1 cellular context compared by ENCODE assay signal in the genomic region with DNA sequence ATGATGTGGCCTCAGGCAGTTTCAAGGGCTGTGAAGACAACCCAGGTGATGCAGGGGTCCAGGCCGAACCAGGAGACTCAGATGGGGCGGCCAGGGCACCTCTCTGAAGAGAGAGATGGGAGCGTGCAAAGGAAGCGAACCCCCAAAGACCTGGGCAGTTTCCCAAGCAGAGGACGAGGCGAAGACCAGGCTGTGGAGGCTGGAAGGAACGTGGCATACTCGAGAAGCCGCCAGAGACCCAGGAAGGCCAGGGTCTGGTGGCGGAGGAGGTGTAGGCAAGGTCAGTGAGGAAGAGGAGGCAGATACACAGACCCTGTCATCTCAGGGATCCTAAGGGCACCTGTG.
TF ChIP-seq lines count a peak whose summit lies in the region.

No MANE protein-coding gene starts in this region.

TF ChIP-seq in HepG2, 621 proteins besides CTCF, POLR2A, EP300 and RAD21:
- TF ChIP-seq TSC22D2 (CRISPR knock-in tag; IDR thresholded peaks at IDR 0.05; ENCODE audit: borderline replicate concordance) (no peak), CENPT (CRISPR knock-in tag; IDR thresholded peaks at IDR 0.05; ENCODE audit: low read depth) (no peak), ZNF263 (CRISPR knock-in tag; IDR thresholded peaks at IDR 0.05) (no peak), ZNF615 (CRISPR knock-in tag; IDR thresholded peaks at IDR 0.05; ENCODE audit: borderline replicate concordance) (no peak), POLR2G (IDR thresholded peaks at IDR 0.05; ENCODE audit: low read depth, low read length) (no peak), YEATS2 (CRISPR knock-in tag; IDR thresholded peaks at IDR 0.05; ENCODE audit: borderline replicate concordance) (no peak), KLF11 (CRISPR knock-in tag; IDR thresholded peaks at IDR 0.05) (no peak), ZNF570 (CRISPR knock-in tag; IDR thresholded peaks at IDR 0.05; ENCODE audit: borderline replicate concordance) (no peak), ZNF674 (CRISPR knock-in tag; IDR thresholded peaks at IDR 0.05; ENCODE audit: low read depth) (no peak), FOXA1 (IDR thresholded peaks at IDR 0.05) (no peak), FOXA1 (CRISPR knock-in tag; IDR thresholded peaks at IDR 0.05) (no peak), NPAS2 (CRISPR knock-in tag; IDR thresholded peaks at IDR 0.05; ENCODE audit: borderline replicate concordance) (no peak), ZNF777 (CRISPR knock-in tag; IDR thresholded peaks at IDR 0.05) (no peak)
- TF ChIP-seq, protein P1, sequence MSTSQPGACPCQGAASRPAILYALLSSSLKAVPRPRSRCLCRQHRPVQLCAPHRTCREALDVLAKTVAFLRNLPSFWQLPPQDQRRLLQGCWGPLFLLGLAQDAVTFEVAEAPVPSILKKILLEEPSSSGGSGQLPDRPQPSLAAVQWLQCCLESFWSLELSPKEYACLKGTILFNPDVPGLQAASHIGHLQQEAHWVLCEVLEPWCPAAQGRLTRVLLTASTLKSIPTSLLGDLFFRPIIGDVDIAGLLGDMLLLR (CRISPR knock-in tag; IDR thresholded peaks at IDR 0.05), result no peak
- TF ChIP-seq, protein P2, sequence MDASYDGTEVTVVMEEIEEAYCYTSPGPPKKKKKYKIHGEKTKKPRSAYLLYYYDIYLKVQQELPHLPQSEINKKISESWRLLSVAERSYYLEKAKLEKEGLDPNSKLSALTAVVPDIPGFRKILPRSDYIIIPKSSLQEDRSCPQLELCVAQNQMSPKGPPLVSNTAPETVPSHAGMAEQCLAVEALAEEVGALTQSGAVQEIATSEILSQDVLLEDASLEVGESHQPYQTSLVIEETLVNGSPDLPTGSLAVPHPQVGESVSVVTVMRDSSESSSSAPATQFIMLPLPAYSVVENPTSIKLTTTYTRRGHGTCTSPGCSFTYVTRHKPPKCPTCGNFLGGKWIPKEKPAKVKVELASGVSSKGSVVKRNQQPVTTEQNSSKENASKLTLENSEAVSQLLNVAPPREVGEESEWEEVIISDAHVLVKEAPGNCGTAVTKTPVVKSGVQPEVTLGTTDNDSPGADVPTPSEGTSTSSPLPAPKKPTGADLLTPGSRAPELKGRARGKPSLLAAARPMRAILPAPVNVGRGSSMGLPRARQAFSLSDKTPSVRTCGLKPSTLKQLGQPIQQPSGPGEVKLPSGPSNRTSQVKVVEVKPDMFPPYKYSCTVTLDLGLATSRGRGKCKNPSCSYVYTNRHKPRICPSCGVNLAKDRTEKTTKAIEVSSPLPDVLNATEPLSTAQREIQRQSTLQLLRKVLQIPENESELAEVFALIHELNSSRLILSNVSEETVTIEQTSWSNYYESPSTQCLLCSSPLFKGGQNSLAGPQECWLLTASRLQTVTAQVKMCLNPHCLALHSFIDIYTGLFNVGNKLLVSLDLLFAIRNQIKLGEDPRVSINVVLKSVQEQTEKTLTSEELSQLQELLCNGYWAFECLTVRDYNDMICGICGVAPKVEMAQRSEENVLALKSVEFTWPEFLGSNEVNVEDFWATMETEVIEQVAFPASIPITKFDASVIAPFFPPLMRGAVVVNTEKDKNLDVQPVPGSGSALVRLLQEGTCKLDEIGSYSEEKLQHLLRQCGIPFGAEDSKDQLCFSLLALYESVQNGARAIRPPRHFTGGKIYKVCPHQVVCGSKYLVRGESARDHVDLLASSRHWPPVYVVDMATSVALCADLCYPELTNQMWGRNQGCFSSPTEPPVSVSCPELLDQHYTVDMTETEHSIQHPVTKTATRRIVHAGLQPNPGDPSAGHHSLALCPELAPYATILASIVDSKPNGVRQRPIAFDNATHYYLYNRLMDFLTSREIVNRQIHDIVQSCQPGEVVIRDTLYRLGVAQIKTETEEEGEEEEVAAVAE (CRISPR knock-in tag; IDR thresholded peaks at IDR 0.05; ENCODE audit: borderline replicate concordance), result no peak
- TF ChIP-seq, protein P3, sequence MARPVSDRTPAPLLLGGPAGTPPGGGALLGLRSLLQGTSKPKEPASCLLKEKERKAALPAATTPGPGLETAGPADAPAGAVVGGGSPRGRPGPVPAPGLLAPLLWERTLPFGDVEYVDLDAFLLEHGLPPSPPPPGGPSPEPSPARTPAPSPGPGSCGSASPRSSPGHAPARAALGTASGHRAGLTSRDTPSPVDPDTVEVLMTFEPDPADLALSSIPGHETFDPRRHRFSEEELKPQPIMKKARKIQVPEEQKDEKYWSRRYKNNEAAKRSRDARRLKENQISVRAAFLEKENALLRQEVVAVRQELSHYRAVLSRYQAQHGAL (CRISPR knock-in tag; IDR thresholded peaks at IDR 0.05; ENCODE audit: not compliant biosample characterization), result no peak
